29 cellular contexts compared by ENCODE assay signal in genomic region chr1:111552587-111552986, GRCh38. TPM values are rescaled to one million over a fixed set of nuclear protein-coding genes. Genes with fewer than 3 reads are reported as not detected.
"Had no signal": no experiment of that assay in that cellular context is flagged by ENCODE, and none has a peak within 500 bp of the region (broad histone marks: within the 10 kb centered on the region; RNA-seq: fewer than 3 reads in every experiment).

No MANE protein-coding gene starts in this region.

- ATAC-seq: activated T-helper 17 cell treated with anti-CD3 and anti-CD28 coated beads, Interleukin-2, amount 50 U/mL, for 72 hours; T-cell had no signal

- H3K27me3 ChIP-seq: brain microvascular endothelial cell, cardiac muscle cell had no signal

- H3K4me3 ChIP-seq: cardiac muscle cell, SK-N-MC had no signal

- H3K4me2 ChIP-seq: KMS-11 had no signal

- H3K9ac ChIP-seq: KMS-11 had no signal

- DNase-seq: activated CD4-positive, alpha-beta memory T cell treated with anti-CD3 and anti-CD28 coated beads for 36 hours; activated CD4-positive, alpha-beta T cell treated with anti-CD3 and anti-CD28 coated beads, Interleukin-2, amount 10 ng/mL, durations not matched to agents 7 days and 5 days; activated CD4-positive, CD25-positive, alpha-beta regulatory T cell; activated gamma-delta T cell; activated naive CD4-positive, alpha-beta T cell treated with anti-CD3 and anti-CD28 coated beads for 36 hours; activated T-cell treated with anti-CD3 and anti-CD28 coated beads for 4 hours; activated T-cell treated with anti-CD3 and anti-CD28 coated beads, Interleukin-2, amount 50 U/mL, for 48 hours; amygdala; MV-4-11; NCI-H1092 treated with DMSO at 0.1 percent for 48 hours; NCI-H1417 treated with DMSO at 0.1 percent for 48 hours; NCI-H1694; NCI-H2029; NCI-H2107; NCI-H2171 treated with DMSO at 0.1 percent for 48 hours; NCI-H526 treated with DMSO at 0.1 percent for 48 hours; NK-92 treated with Interleukin-12 subunit alpha and Interleukin-12 subunit beta, amount 100 ng/mL, for 24 hours; SHP77 treated with DMSO at 0.1 percent for 48 hours; T-cell; T-helper 2 cell had no signal

- H3K36me3 ChIP-seq: brain microvascular endothelial cell, cardiac muscle cell had no signal

- H3K27ac ChIP-seq: cardiac muscle cell, KMS-11, SK-N-MC, VCaP had no signal

RNA-seq across cellular contexts. Expression of gene ADORA3, which starts 49.2 kb away (rescaled TPM):
- total RNA-seq: activated CD8-positive, alpha-beta memory T cell treated with anti-CD3 and anti-CD28 coated beads for 36 hours; activated naive CD4-positive, alpha-beta T cell treated with anti-CD3 and anti-CD28 coated beads for 36 hours; activated T-helper 17 cell treated with anti-CD3 and anti-CD28 coated beads, Interleukin-2, amount 50 U/mL, for 72 hours; cardiac muscle cell; MCF 10A; NCI-H460 had no signal
- polyA plus RNA-seq: cardiac muscle cell had no signal

RNA-seq across cellular contexts. Expression of gene TMIGD3, which starts 49.2 kb away (rescaled TPM):
- total RNA-seq: activated CD4-positive, alpha-beta T cell treated with anti-CD3 and anti-CD28 coated beads, Interleukin-2, amount 10 ng/mL, durations not matched to agents 7 days and 5 days; activated naive CD4-positive, alpha-beta T cell treated with anti-CD3 and anti-CD28 coated beads for 36 hours; cardiac muscle cell; MCF 10A; NCI-H460; T-cell had no signal
- polyA plus RNA-seq: cardiac muscle cell had no signal
